8 cellular contexts compared by ENCODE assay signal in the genomic region with DNA sequence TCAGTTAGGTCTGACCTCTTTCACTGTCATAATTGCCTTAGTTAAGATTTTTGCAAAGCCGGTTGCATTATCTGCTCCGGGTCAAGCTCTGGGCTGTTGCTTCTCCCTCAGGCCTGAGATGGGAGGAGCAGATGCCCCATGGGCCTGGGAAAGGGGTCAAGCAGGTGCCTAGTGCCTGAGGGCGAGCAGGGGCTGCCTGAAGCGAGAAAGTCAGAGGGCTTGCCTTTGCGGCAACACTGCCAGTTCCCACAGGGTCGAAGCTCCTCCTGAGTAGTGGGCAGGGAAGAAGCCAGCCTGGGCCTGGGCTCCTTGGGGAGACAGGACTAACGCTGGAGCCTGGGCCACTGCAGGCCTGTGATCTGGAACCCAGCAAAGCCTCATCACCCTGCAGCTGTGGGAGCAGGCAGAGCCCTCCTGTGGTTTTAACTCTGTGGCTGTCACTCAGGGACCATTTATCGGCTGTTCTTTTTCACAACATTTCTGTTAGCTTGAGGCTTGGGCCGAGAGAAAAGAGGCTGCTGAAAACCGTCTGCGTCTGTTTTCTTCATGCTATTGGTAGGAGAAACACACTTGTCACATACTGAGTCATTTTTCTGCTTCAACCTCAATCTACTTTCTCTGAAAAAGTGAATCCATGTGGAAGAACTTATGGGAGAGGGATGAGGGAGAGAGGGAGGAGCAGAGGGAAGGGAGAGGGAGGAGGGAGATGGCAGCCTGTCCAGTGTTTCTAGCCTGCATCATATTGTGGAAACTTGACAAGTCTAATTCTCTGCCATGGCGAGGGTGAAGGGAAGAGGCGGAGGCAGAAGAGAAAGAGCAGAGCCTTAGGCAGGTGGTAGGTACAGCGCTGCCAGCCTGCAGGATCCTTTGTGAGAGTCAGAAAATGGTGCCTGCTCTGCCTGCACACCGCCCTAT.
DNase-seq lines count a peak whose midpoint lies in the region; ATAC-seq and TF ChIP-seq lines count a peak whose summit lies in the region.

No MANE protein-coding gene starts in this region.

- H3K4me1 ChIP-seq in esophagus muscularis mucosa, result peaks cover 0 to 6% (median 3%) of the 10 kb centered on the region in 4 donors

- ATAC-seq in activated T-cell treated with anti-CD3 and anti-CD28 coated beads, Interleukin-2, amount 50 U/mL, for 4 hours, result peak; percentile 74 to 75
- ATAC-seq in naive B cell (ENCODE audit: low read depth in 2 of 2), result peak; percentile 53 to 85

- no peak overlapping the region for H3K4me3 ChIP-seq in esophagus muscularis mucosa

- H3K4me1 Mint-ChIP-seq in activated T-cell treated with anti-CD3 and anti-CD28 coated beads, Interleukin-2, amount 50 U/mL, for 4 hours (ENCODE audit: low read depth), result peaks cover 50% of the 10 kb centered on the region
- peaks cover 5 to 46% (median 38%) of the 10 kb centered on the region in 3 donors for H3K4me1 Mint-ChIP-seq in naive B cell

- no peak overlapping the region for H3K27ac ChIP-seq in esophagus muscularis mucosa (replicated peaks in 1 of 4)

- no peaks in the 10 kb centered on the region for H3K9me3 Mint-ChIP-seq in activated T-cell treated with anti-CD3 and anti-CD28 coated beads, Interleukin-2, amount 50 U/mL, for 4 hours
- no peaks in the 10 kb centered on the region for H3K9me3 Mint-ChIP-seq in naive B cell

- no peaks in the 10 kb centered on the region for H3K27me3 Mint-ChIP-seq in activated T-cell treated with anti-CD3 and anti-CD28 coated beads, Interleukin-2, amount 50 U/mL, for 4 hours (ENCODE audit: low read depth)
- no peaks in the 10 kb centered on the region for H3K27me3 Mint-ChIP-seq in naive B cell

- H3K4me3 Mint-ChIP-seq in activated T-cell treated with anti-CD3 and anti-CD28 coated beads, Interleukin-2, amount 50 U/mL, for 4 hours, result peak overlapping the region; percentile 52
- H3K4me3 Mint-ChIP-seq in naive B cell, result peak overlapping the region in 7 of 8 donors; percentile 34 to 74 (median 40)

- intact Hi-C loops in esophagus muscularis mucosa (cut with DNase I), result no loop called here

- no peaks in the 10 kb centered on the region for H3K27me3 ChIP-seq in esophagus muscularis mucosa

- H3K27ac Mint-ChIP-seq in naive B cell, result peak overlapping the region in 2 of 6 donors; percentile 36 to 37

- H3K36me3 ChIP-seq in esophagus muscularis mucosa, result no peaks in the 10 kb centered on the region

- no peak for TF ChIP-seq POLR2A in esophagus muscularis mucosa (IDR thresholded peaks at IDR 0.05; ENCODE audit: low read depth)

- no peaks in the 10 kb centered on the region for H3K36me3 Mint-ChIP-seq in activated T-cell treated with anti-CD3 and anti-CD28 coated beads, Interleukin-2, amount 50 U/mL, for 4 hours (ENCODE audit: insufficient read depth)
- no peaks in the 10 kb centered on the region for H3K36me3 Mint-ChIP-seq in naive B cell

- no peak for TF ChIP-seq EP300 in esophagus muscularis mucosa (IDR thresholded peaks at IDR 0.05)

- TF ChIP-seq CTCF in esophagus muscularis mucosa (IDR thresholded peaks at IDR 0.05), result no peak

- no peaks in the 10 kb centered on the region for H3K9me3 ChIP-seq in esophagus muscularis mucosa

- peak; percentile 40 for DNase-seq in NCI-H1436 (lab: John Stamatoyannopoulos, UW)
- DNase-seq in NCI-H1436 treated with DMSO at 0.1 percent for 48 hours (lab: John Stamatoyannopoulos, UW), result no peak
- DNase-seq in M059J (ENCODE audit: low read depth), result peak; percentile 69
- no peak for DNase-seq in activated T-cell treated with anti-CD3 and anti-CD28 coated beads, Interleukin-2, amount 50 U/mL, for 4 hours
- DNase-seq in naive B cell, result no peak
- DNase-seq in esophagus muscularis mucosa (ENCODE audit: extremely low spot score), result no peak
- no peak for DNase-seq in LoVo (ENCODE audit: low spot score)
- no peak for DNase-seq in HPDE6-E6E7 (ENCODE audit: extremely low spot score)

- WGBS in esophagus muscularis mucosa, result 71% methylated on average over 15 of the region's 15 CpGs

Comparison
In these comparisons a context has a peak if more than half of its experiments do, and no peak if none do; other contexts are left out.
1. DNase-seq: peak in NCI-H1436 (single experiment) and M059J (single experiment); none in NCI-H1436 treated with DMSO at 0.1 percent for 48 hours (single experiment), activated T-cell treated with anti-CD3 and anti-CD28 coated beads, Interleukin-2, amount 50 U/mL, for 4 hours (single experiment), naive B cell (single experiment), esophagus muscularis mucosa (single experiment), LoVo (single experiment) and HPDE6-E6E7 (single experiment).